18 cellular contexts compared by ENCODE assay signal in the genomic region with DNA sequence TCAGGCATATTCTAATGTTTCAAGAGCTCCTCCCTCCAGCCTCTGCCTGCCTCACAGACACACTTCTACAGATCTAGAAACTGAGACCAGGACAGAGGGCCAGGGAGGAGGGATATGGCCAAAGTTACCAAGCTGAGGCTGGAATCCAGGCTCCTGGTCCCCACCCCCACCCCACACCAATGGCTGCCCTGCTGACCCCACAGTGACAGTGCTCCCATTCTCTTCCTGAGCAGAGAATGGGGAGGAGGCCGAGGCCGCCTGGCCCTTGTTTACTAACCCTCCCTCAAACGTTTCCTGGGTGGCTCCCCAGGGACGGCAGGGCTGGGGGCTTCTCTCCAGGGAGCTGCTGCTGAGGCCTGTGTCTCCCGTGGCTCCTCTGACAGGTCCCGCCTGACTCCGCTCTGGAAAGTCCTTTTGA. TPM values are rescaled to one million over a fixed set of nuclear protein-coding genes. Genes with fewer than 3 reads are reported as not detected.
DNase-seq lines count a peak whose midpoint lies in the region; ATAC-seq and TF ChIP-seq lines count a peak whose summit lies in the region.
"Had no signal": no experiment of that assay in that cellular context is flagged by ENCODE, and none has a peak within 500 bp of the region (broad histone marks: within the 10 kb centered on the region; RNA-seq: fewer than 3 reads in every experiment).

No MANE protein-coding gene starts in this region.

- H3K4me3 Mint-ChIP-seq in CD4-positive, alpha-beta memory T cell = peak overlapping the region in 6 of 8 donors; percentile 83 to 94 (median 91)
- H3K4me3 Mint-ChIP-seq in naive thymus-derived CD8-positive, alpha-beta T cell = peak overlapping the region; percentile 23 to 98 (median 89)
- H3K4me3 Mint-ChIP-seq: activated T-helper 1 cell treated with anti-CD3 and anti-CD28 coated beads, Interleukin-12 subunit alpha, Interleukin-12 subunit beta, Interleukin-2, Interleukin-4 antibody, amounts not matched to agents 30 ng/mL and 10 ng/mL and 1 ng/mL, durations not matched to agents 14 hours and 24 hours and 36 hours had no signal

- no peaks in the 10 kb centered on the region for H3K9me2 ChIP-seq in PC-3 (replicated peaks; ENCODE audit: low read length)

- peaks cover 0 to 3% (median 0%) of the 10 kb centered on the region in 8 donors for H3K9me3 Mint-ChIP-seq in CD4-positive, alpha-beta memory T cell
- no peaks in the 10 kb centered on the region for H3K9me3 Mint-ChIP-seq in naive thymus-derived CD8-positive, alpha-beta T cell
- H3K9me3 Mint-ChIP-seq: activated T-helper 1 cell treated with anti-CD3 and anti-CD28 coated beads, Interleukin-12 subunit alpha, Interleukin-12 subunit beta, Interleukin-2, Interleukin-4 antibody, amounts not matched to agents 30 ng/mL and 10 ng/mL and 1 ng/mL, durations not matched to agents 14 hours and 24 hours and 36 hours had no signal

- no peak overlapping the region for H3K9ac ChIP-seq in PC-3 (ENCODE audit: low read length)

- no peak overlapping the region for H3K4me3 ChIP-seq in CD4-positive, alpha-beta memory T cell (ENCODE audit: low read length in 2 of 2)
- H3K4me3 ChIP-seq in PC-3 (ENCODE audit: low read length) = no peak overlapping the region

- no peak overlapping the region for H3K27ac ChIP-seq in CD4-positive, alpha-beta memory T cell (ENCODE audit: low read depth, low read length)
- H3K27ac ChIP-seq in angular gyrus (ENCODE audit: low read depth, low read length) = peak overlapping the region; percentile 95
- H3K27ac ChIP-seq in PC-3 (ENCODE audit: low read length) = no peak overlapping the region
- H3K27ac ChIP-seq: pancreas had no signal

- DNase-seq in Ammon's horn (ENCODE audit: low spot score) (peak; percentile 61), HPDE6-E6E7 (ENCODE audit: extremely low spot score) (no peak), PC-3 (no peak), AG20443 (ENCODE audit: low spot score) (no peak)
- no peak for DNase-seq in CD4-positive, alpha-beta memory T cell
- DNase-seq in naive thymus-derived CD8-positive, alpha-beta T cell = no peak
- DNase-seq in stimulated activated CD8-positive, alpha-beta memory T cell treated with anti-CD3 and anti-CD28 coated beads, Interleukin-4, amount 100 ng/mL, for 48 hours = no peak
- DNase-seq: activated CD8-positive, alpha-beta T cell treated with anti-CD3 and anti-CD28 coated beads, Interleukin-2, amount 10 ng/mL, durations not matched to agents 7 days and 5 days; AML-193; dermis blood vessel endothelial cell; DND-41; glutamatergic neuron; Karpas-422; NCI-H446 treated with DMSO at 0.1 percent for 48 hours; stimulated activated naive CD4-positive, alpha-beta T cell treated with Interleukin-2 at 50 U/mL for 16 hours had no signal

- no peak overlapping the region for H3K4me2 ChIP-seq in PC-3 (ENCODE audit: low read length)

- no peak for ATAC-seq in naive thymus-derived CD8-positive, alpha-beta T cell
- no peak for ATAC-seq in PC-3
- ATAC-seq: activated CD8-positive, alpha-beta T cell treated with anti-CD3 and anti-CD28 coated beads, Interleukin-2, amount 10 ng/mL, durations not matched to agents 7 days and 5 days; pancreas had no signal

- POLR2A ChIA-PET in CD4-positive, alpha-beta memory T cell (lab: Charles Lee; ENCODE audit: partially characterized antibody) = interaction anchor here (0.9 to 1.8 kb wide), 5 partner anchors 8 to 246 kb away, joined by 3 to 4 read pairs (median 3); a partner anchor contains a TSS
- POLR2A ChIA-PET in naive thymus-derived CD8-positive, alpha-beta T cell (lab: Charles Lee) = interaction anchor here (1.2 to 1.6 kb wide), 3 partner anchors 12 to 23 kb away, joined by 4 read pairs; no protein-coding TSS in a partner anchor
- POLR2A ChIA-PET in PC-3 (lab: Charles Lee; ENCODE audit: unreplicated experiment) = no interaction called here

- no peaks in the 10 kb centered on the region for H3K9me3 ChIP-seq in CD4-positive, alpha-beta memory T cell (ENCODE audit: control insufficient read depth in 1 of 2, low read length in 2 of 2)
- H3K9me3 ChIP-seq in PC-3 (ENCODE audit: low read length) = no peaks in the 10 kb centered on the region
- H3K9me3 ChIP-seq: pancreas had no signal

- no peaks in the 10 kb centered on the region for H3F3A ChIP-seq in PC-3 (ENCODE audit: low read length, unreplicated experiment)

- no peaks in the 10 kb centered on the region for H3K79me2 ChIP-seq in PC-3 (ENCODE audit: low read length)

- H3K27ac Mint-ChIP-seq in CD4-positive, alpha-beta memory T cell = peak overlapping the region in 5 of 7 donors; percentile 42 to 91 (median 57)
- peak overlapping the region in 9 of 10 donors; percentile 55 to 98 (median 96) for H3K27ac Mint-ChIP-seq in naive thymus-derived CD8-positive, alpha-beta T cell
- H3K27ac Mint-ChIP-seq: activated CD8-positive, alpha-beta T cell treated with anti-CD3 and anti-CD28 coated beads, Interleukin-2, amount 10 ng/mL, durations not matched to agents 7 days and 5 days; activated T-helper 1 cell treated with anti-CD3 and anti-CD28 coated beads, Interleukin-12 subunit alpha, Interleukin-12 subunit beta, Interleukin-2, Interleukin-4 antibody, amounts not matched to agents 30 ng/mL and 10 ng/mL and 1 ng/mL, durations not matched to agents 14 hours and 24 hours and 36 hours had no signal

- no peaks in the 10 kb centered on the region for H3K27me3 ChIP-seq in CD4-positive, alpha-beta memory T cell (ENCODE audit: insufficient read depth, low read length)
- no peaks in the 10 kb centered on the region for H3K27me3 ChIP-seq in PC-3 (ENCODE audit: low read length)
- H3K27me3 ChIP-seq: pancreas had no signal

- no peak overlapping the region for H2AFZ ChIP-seq in PC-3 (ENCODE audit: low read length)

- BruUV-seq in PC-3 (replicated peaks; lab: Mats Ljungman, UMichigan) = no TSS peak

- H3K27me3 Mint-ChIP-seq in CD4-positive, alpha-beta memory T cell = no peaks in the 10 kb centered on the region
- no peaks in the 10 kb centered on the region for H3K27me3 Mint-ChIP-seq in naive thymus-derived CD8-positive, alpha-beta T cell

- H3K36me3 Mint-ChIP-seq in CD4-positive, alpha-beta memory T cell = peaks cover 7 to 24% of the 10 kb centered on the region in 2 donors
- H3K36me3 Mint-ChIP-seq in naive thymus-derived CD8-positive, alpha-beta T cell = peaks cover 0 to 29% (median 0%) of the 10 kb centered on the region in 3 donors

- CTCF ChIA-PET in CD4-positive, alpha-beta memory T cell (lab: Charles Lee; ENCODE audit: partially characterized antibody) = interaction anchor here (0.6 to 4.9 kb wide), 3 partner anchors 12 to 23 kb away, joined by 3 to 37 read pairs (median 4); no protein-coding TSS in a partner anchor
- CTCF ChIA-PET in PC-3 (lab: Charles Lee) = interaction anchor here (0.6 to 2.0 kb wide), 2 partner anchors 12 to 23 kb away, joined by 3 to 7 read pairs; no protein-coding TSS in a partner anchor

- no peaks in the 10 kb centered on the region for H4K20me1 ChIP-seq in PC-3 (ENCODE audit: low read length)

- H3K4me1 ChIP-seq in CD4-positive, alpha-beta memory T cell (ENCODE audit: insufficient read depth, low read length) = peaks cover 8% of the 10 kb centered on the region
- peaks cover 5% of the 10 kb centered on the region for H3K4me1 ChIP-seq in PC-3 (ENCODE audit: insufficient read depth, low read length)
- H3K4me1 ChIP-seq: pancreas had no signal

- H3K36me3 ChIP-seq in CD4-positive, alpha-beta memory T cell (ENCODE audit: insufficient read depth, low read length) = no peaks in the 10 kb centered on the region
- H3K36me3 ChIP-seq in PC-3 (ENCODE audit: low read depth, low read length) = no peaks in the 10 kb centered on the region
- H3K36me3 ChIP-seq: pancreas had no signal

- intact Hi-C loops in CD4-positive, alpha-beta memory T cell (cut with micrococcal nuclease) = no loop called here
- intact Hi-C loops in PC-3 (cut with micrococcal nuclease) = no loop called here

- TF ChIP-seq CTCF in PC-3 (conservative IDR thresholded peaks at IDR 0.05; ENCODE audit: low read depth, low read length) = no peak

- H3K4me1 Mint-ChIP-seq in CD4-positive, alpha-beta memory T cell = peaks cover 9 to 24% (median 20%) of the 10 kb centered on the region in 4 donors
- peaks cover 15 to 33% (median 29%) of the 10 kb centered on the region in 4 donors for H3K4me1 Mint-ChIP-seq in naive thymus-derived CD8-positive, alpha-beta T cell

RNA-seq across cellular contexts. Expression of a gene that starts 2.3 kb away (rescaled TPM):
- total RNA-seq in CD4-positive, alpha-beta memory T cell = 10 to 100 TPM; 53.8 to 63.2 TPM
- polyA plus RNA-seq in CD4-positive, alpha-beta memory T cell = 10 to 100 TPM; 78.4 to 79.1 TPM
- total RNA-seq in naive thymus-derived CD8-positive, alpha-beta T cell = 10 to 100 TPM; 79.1 to 86.8 TPM
- 100 to 1,000 TPM; 103 to 155 (median 148) TPM for polyA plus RNA-seq in naive thymus-derived CD8-positive, alpha-beta T cell
- total RNA-seq in PC-3 (2014; rRNA removed) = 4.6 and 10.6 TPM in 2 replicates

RNA-seq across cellular contexts. Expression of a gene that starts 50.7 kb away (rescaled TPM):
- 10 to 100 TPM; 21.9 to 22.7 TPM for total RNA-seq in CD4-positive, alpha-beta memory T cell
- 1 to 10 TPM in 1 of 2 donors, under 1 TPM in 1; 0.61 to 3.5 TPM for polyA plus RNA-seq in CD4-positive, alpha-beta memory T cell
- total RNA-seq in naive thymus-derived CD8-positive, alpha-beta T cell = 10 to 100 TPM; 19.6 to 21.7 TPM
- polyA plus RNA-seq in naive thymus-derived CD8-positive, alpha-beta T cell = 1 to 10 TPM; 2.6 to 5.0 (median 2.7) TPM
- total RNA-seq in PC-3 (2014; rRNA removed) = 24.5 and 27.8 TPM in 2 replicates
